9 cellular contexts compared by ENCODE assay signal in the genomic region with DNA sequence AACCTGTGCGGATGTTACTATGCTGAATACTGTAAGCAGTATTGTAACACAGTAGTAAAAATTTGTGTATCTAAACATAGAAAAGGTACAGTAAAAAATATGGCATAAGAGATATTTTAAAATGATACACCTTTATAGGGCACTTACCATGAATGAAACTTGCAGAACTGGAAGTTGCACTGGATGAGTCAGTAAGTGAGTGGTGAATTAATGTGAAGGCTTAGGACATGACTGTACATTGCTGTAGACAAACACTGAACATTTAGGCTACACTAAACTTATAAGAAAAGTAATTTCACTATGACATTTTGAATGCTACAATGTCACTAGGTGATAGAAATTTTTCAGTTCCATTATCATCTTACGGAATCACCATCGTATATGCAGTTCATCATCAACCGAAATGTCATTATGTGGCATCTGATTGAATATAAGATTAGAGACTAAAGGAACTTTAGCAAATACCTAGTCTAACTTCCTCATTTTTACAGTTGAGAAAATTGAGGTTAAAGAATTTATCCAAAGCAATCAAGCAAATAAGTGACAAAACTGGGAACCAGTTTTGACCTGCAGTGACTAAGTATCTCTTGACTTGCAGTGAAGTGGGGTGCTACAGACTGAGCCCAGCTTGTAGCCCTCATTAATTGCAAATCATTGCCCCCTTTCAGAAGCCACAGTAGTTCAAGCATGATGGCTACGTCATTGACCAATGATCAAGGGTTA. TPM values are rescaled to one million over a fixed set of nuclear protein-coding genes. Genes with fewer than 3 reads are reported as not detected.
A peak's percentile ranks its signal among the peaks of the same experiment; 100 is the strongest.
DNase-seq lines count a peak whose midpoint lies in the region; ATAC-seq, FAIRE-seq and TF ChIP-seq lines count a peak whose summit lies in the region.
"Had no signal": no experiment of that assay in that cellular context is flagged by ENCODE, and none has a peak within 500 bp of the region (broad histone marks: within the 10 kb centered on the region; RNA-seq: fewer than 3 reads in every experiment).

No MANE protein-coding gene starts in this region.

- H3K9me3 ChIP-seq in keratinocyte (ENCODE audit: control insufficient read depth, low read depth, low read length) (no peaks in the 10 kb centered on the region), tibial nerve (no peaks in the 10 kb centered on the region)
- H3K9me3 ChIP-seq: thoracic aorta had no signal

- DNase-seq in RKO (ENCODE audit: low spot score) (peak; percentile 63), keratinocyte (ENCODE audit: low read depth, low spot score) (peak; percentile 48), NCI-H69 (lab: John Stamatoyannopoulos, UW) (no peak), AG20443 (ENCODE audit: low spot score) (no peak), tibial nerve (ENCODE audit: low spot score in 2 of 2) (no peak), substantia nigra (lab: John Stamatoyannopoulos, UW) (no peak)

- H4K20me1 ChIP-seq in keratinocyte (ENCODE audit: control insufficient read depth, extremely low read depth, insufficient read depth, low read length): no peaks in the 10 kb centered on the region

- TF ChIP-seq CTCF in keratinocyte (optimal IDR thresholded peaks at IDR 0.05 in 1 of 3, IDR thresholded peaks at IDR 0.05 in 1 of 3, conservative IDR thresholded peaks at IDR 0.05 in 1 of 3; ENCODE audit: extremely low read depth in 1 of 3, insufficient read depth in 2 of 3, low read length in 3 of 3): no peak
- no peak for TF ChIP-seq CTCF in tibial nerve (IDR thresholded peaks at IDR 0.05)

- no peak overlapping the region for H3K9ac ChIP-seq in keratinocyte (ENCODE audit: control insufficient read depth, extremely low read depth, insufficient read depth, low read length)

- H3K79me2 ChIP-seq in keratinocyte (ENCODE audit: control insufficient read depth, insufficient read depth, low read length): no peaks in the 10 kb centered on the region

- H3K36me3 ChIP-seq in keratinocyte (ENCODE audit: control insufficient read depth in 2 of 2, extremely low read depth in 1 of 2, insufficient read depth in 2 of 2, low read length in 2 of 2): no peaks in the 10 kb centered on the region
- H3K36me3 ChIP-seq in tibial nerve: no peaks in the 10 kb centered on the region
- H3K36me3 ChIP-seq: thoracic aorta had no signal

- dilution Hi-C loops in keratinocyte (cut with MboI; ENCODE audit: extremely low pct_ligation_motif_present, low sequenced_read_pairs): no loop called here

- H3K4me3 ChIP-seq in keratinocyte (ENCODE audit: control insufficient read depth in 2 of 3, extremely low read depth in 1 of 3, insufficient read depth in 2 of 3, low read depth in 1 of 3, low read length in 3 of 3) (peak overlapping the region in 2 of 3 experiments; percentile 16 to 22), tibial nerve (no peak overlapping the region)
- H3K4me3 ChIP-seq: thoracic aorta had no signal

- H3K27ac ChIP-seq in keratinocyte (ENCODE audit: control insufficient read depth, insufficient read depth, low read length): peak overlapping the region; percentile 66
- H3K27ac ChIP-seq in tibial nerve: no peak overlapping the region
- no peak overlapping the region for H3K27ac ChIP-seq in substantia nigra (ENCODE audit: low read depth, low read length, poor library complexity, severe bottlenecking)
- H3K27ac ChIP-seq: thoracic aorta had no signal

- no peak for TF ChIP-seq EP300 in tibial nerve (IDR thresholded peaks at IDR 0.05)

- H3K27me3 ChIP-seq in keratinocyte (ENCODE audit: control insufficient read depth, extremely low read depth, insufficient read depth, low read length) (no peaks in the 10 kb centered on the region), tibial nerve (no peaks in the 10 kb centered on the region)

- peak; percentile 58 for ATAC-seq in GM18505 (IDR thresholded peaks at IDR 0.05; ENCODE audit: unreplicated experiment)
- ATAC-seq in HG02938 (IDR thresholded peaks at IDR 0.05; ENCODE audit: unreplicated experiment): peak; percentile 52

- H3K4me2 ChIP-seq in keratinocyte (ENCODE audit: control insufficient read depth, extremely low read depth, insufficient read depth, low read depth, low read length): peak overlapping the region; percentile 70

- FAIRE-seq in keratinocyte (lab: Jason Lieb, UNC): peak; percentile 92

- no peaks in the 10 kb centered on the region for H3K9me1 ChIP-seq in keratinocyte (ENCODE audit: control insufficient read depth, extremely low read depth, insufficient read depth, low read length)

- no peak for TF ChIP-seq POLR2A in GM18505 (IDR thresholded peaks at IDR 0.05; ENCODE audit: borderline replicate concordance, extremely low read depth, insufficient read depth, insufficient read length)
- no peak for TF ChIP-seq POLR2A in tibial nerve (IDR thresholded peaks at IDR 0.05)

- H3K4me1 ChIP-seq in keratinocyte (ENCODE audit: control insufficient read depth, extremely low read depth, insufficient read depth, low read length) (peaks cover 20% of the 10 kb centered on the region), tibial nerve (no peaks in the 10 kb centered on the region)

- peak overlapping the region; percentile 45 for H2AFZ ChIP-seq in keratinocyte (ENCODE audit: control insufficient read depth, low read length)

- 87 to 89% methylated on average over 5 of the region's 5 CpGs for WGBS in tibial nerve, 2 donors

RNA-seq across cellular contexts. Expression of a gene that starts 55.3 kb away (rescaled TPM):
- 0.58 to 1.3 TPM (median 0.97 TPM) in 3 replicates for polyA plus RNA-seq in keratinocyte
- 0.15 TPM for polyA plus RNA-seq in keratinocyte (2011; ENCODE audit: low read depth)
- 0.81 and 1.1 TPM in 2 replicates for polyA plus RNA-seq in keratinocyte (2011; cell fraction: cytosol; rRNA removed)
- 2.7 and 4.3 TPM in 2 replicates for polyA plus RNA-seq in keratinocyte (2011; cell fraction: nucleus; rRNA removed)
- 0.45 and 0.83 TPM in 2 replicates for polyA plus RNA-seq in keratinocyte (2012; ENCODE audit: low replicate concordance)
- 0.33 to 0.74 TPM (median 0.46 TPM) in 3 replicates for polyA minus RNA-seq in keratinocyte
- not detected for polyA minus RNA-seq in keratinocyte (2011; cell fraction: cytosol; rRNA and poly(A)+ RNA removed)
- 1.4 and 2.1 TPM in 2 replicates for polyA minus RNA-seq in keratinocyte (2011; cell fraction: nucleus; rRNA and poly(A)+ RNA removed)
- 1 to 10 TPM in 1 of 4 donors, under 1 TPM in 1, not detected in 2; 0.42 to 1.6 TPM for total RNA-seq in tibial nerve
- total RNA-seq: thoracic aorta had no signal

Comparison
In these comparisons a context has a peak if more than half of its experiments do, and no peak if none do; other contexts are left out.
1. DNase-seq: peak in RKO (single experiment) and keratinocyte (single experiment); none in NCI-H69 (single experiment), AG20443 (single experiment), tibial nerve (0 of 2) and substantia nigra (0 of 49).
2. H3K4me3 ChIP-seq: peak in keratinocyte (2 of 3); none in tibial nerve (0 of 4).